Comparison of ENCODE assay signal across 17 cellular contexts in genomic region chr3:134941820-134942219, GRCh38.
"Had no signal": no experiment of that assay in that cellular context is flagged by ENCODE, and none has a peak within 500 bp of the region (broad histone marks: within the 10 kb centered on the region; RNA-seq: fewer than 3 reads in every experiment).

No MANE protein-coding gene starts in this region.

- FAIRE-seq: islet of Langerhans, urothelium cell line had no signal

- ATAC-seq: heart left ventricle; naive thymus-derived CD4-positive, alpha-beta T cell; right cardiac atrium; stimulated activated effector memory CD8-positive, alpha-beta T cell treated with anti-CD3 and anti-CD28 coated beads, Interleukin-12 subunit alpha, Interleukin-12 subunit beta, amount 100 ng/mL, for 72 hours; stimulated activated naive CD8-positive, alpha-beta T cell treated with anti-CD3 and anti-CD28 coated beads, Interleukin-15, Interleukin-2, amounts not matched to agents 100 U/mL and 50 U/mL, for 24 hours had no signal

- DNase-seq: cortex of kidney; dorsolateral prefrontal cortex; effector CD8-positive, alpha-beta T cell; foreskin melanocyte; heart left ventricle; hippocampal formation; kidney glomerular epithelial cell; mammary epithelial cell; naive thymus-derived CD4-positive, alpha-beta T cell; nephron progenitor cell; right cardiac atrium; stimulated activated CD4-positive, alpha-beta T cell treated with anti-CD3 and anti-CD28 coated beads, Interleukin-2, amount 100 ng/mL, for 48 hours; stimulated activated naive CD8-positive, alpha-beta T cell treated with anti-CD3 and anti-CD28 coated beads, Interleukin-15, Interleukin-2, amounts not matched to agents 100 U/mL and 50 U/mL, for 24 hours; thyroid gland had no signal
